10 cellular contexts compared by ENCODE assay signal in the genomic region with DNA sequence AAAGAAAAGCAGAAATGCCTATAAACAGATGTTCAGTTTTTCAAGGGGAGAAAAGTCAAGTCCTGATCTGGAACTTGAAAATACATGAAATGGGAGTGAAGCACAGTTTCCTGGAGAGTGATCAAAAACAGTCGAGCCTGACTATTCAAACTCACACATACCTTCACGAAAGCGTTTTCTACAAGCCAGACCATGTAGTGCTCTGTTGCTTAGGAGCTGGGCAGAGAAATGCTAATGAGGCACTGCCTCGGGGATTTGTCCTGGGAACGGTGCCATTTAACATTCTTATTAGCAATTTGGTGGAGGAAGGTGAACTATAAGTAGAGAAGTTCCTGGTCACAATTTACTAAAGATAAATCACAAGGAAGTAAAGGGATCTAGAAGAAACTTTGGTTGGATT. TPM values are rescaled to one million over a fixed set of nuclear protein-coding genes. Genes with fewer than 3 reads are reported as not detected.
DNase-seq lines count a peak whose midpoint lies in the region; ATAC-seq and TF ChIP-seq lines count a peak whose summit lies in the region.
"Had no signal": no experiment of that assay in that cellular context is flagged by ENCODE, and none has a peak within 500 bp of the region (broad histone marks: within the 10 kb centered on the region; RNA-seq: fewer than 3 reads in every experiment).

No MANE protein-coding gene starts in this region.

- no peak overlapping the region for H3K56ac ChIP-seq in IMR-90 (ENCODE audit: extremely low read depth, insufficient read depth, low read length)

- H2BK20ac ChIP-seq in IMR-90 (ENCODE audit: low read depth, low read length), result no peak overlapping the region

- no peak overlapping the region for H3K27ac ChIP-seq in A673 (ENCODE audit: low read depth, low read length, poor library complexity, severe bottlenecking)
- no peak overlapping the region for H3K27ac ChIP-seq in IMR-90 (ENCODE audit: insufficient read depth, low read length)
- H3K27ac ChIP-seq in endodermal cell (ENCODE audit: low read depth, low read length), result peak overlapping the region; percentile 74
- no peak overlapping the region for H3K27ac ChIP-seq in right lobe of liver

- no peak overlapping the region for H3K4me2 ChIP-seq in IMR-90 (ENCODE audit: low read depth, low read length)

- intact Hi-C loops in A673 (cut with micrococcal nuclease; ENCODE audit: unreplicated experiment) (no loop called here), IMR-90 (cut with micrococcal nuclease) (no loop called here), right lobe of liver (cut with DNase I) (no loop called here)

- H3K4me3 Mint-ChIP-seq in endodermal cell, result no peak overlapping the region
- no peak overlapping the region for H3K4me3 Mint-ChIP-seq in activated naive CD8-positive, alpha-beta T cell treated with anti-CD3 and anti-CD28 coated beads for 36 hours
- no peak overlapping the region for H3K4me3 Mint-ChIP-seq in T-helper 17 cell
- H3K4me3 Mint-ChIP-seq: CD8-positive, alpha-beta memory T cell; stimulated activated naive CD8-positive, alpha-beta T cell treated with anti-CD3 and anti-CD28 coated beads, Interleukin-15, amount 100 ng/mL, for 72 hours had no signal

- dilution Hi-C loops in IMR-90 (cut with HindIII; ENCODE audit: low sequenced_read_pairs, unreplicated experiment), result no loop called here

- no peak overlapping the region for H2BK120ac ChIP-seq in IMR-90 (ENCODE audit: low read depth, low read length)

- H3K27me3 Mint-ChIP-seq in endodermal cell (ENCODE audit: insufficient read depth), result no peaks in the 10 kb centered on the region
- peaks cover 21% of the 10 kb centered on the region for H3K27me3 Mint-ChIP-seq in activated naive CD8-positive, alpha-beta T cell treated with anti-CD3 and anti-CD28 coated beads for 36 hours
- peaks cover 18% of the 10 kb centered on the region for H3K27me3 Mint-ChIP-seq in T-helper 17 cell

- no peak overlapping the region for H2BK5ac ChIP-seq in IMR-90 (ENCODE audit: low read depth, low read length, poor library complexity, severe bottlenecking)

- no peak overlapping the region for H4K8ac ChIP-seq in IMR-90 (ENCODE audit: low read depth in 2 of 2, low read length in 2 of 2)

- H3K14ac ChIP-seq in IMR-90 (replicated peaks; ENCODE audit: low read depth, low read length), result no peak overlapping the region

- H3K27me3 ChIP-seq in A673 (replicated peaks; ENCODE audit: insufficient read depth, low read depth, low read length, poor library complexity) (no peaks in the 10 kb centered on the region), IMR-90 (ENCODE audit: control insufficient read depth, insufficient read depth, low read length) (no peaks in the 10 kb centered on the region), endodermal cell (ENCODE audit: control insufficient read depth, insufficient read depth, low read length, poor library complexity, severe bottlenecking) (no peaks in the 10 kb centered on the region), right lobe of liver (no peaks in the 10 kb centered on the region)

- TF ChIP-seq RAD21 in IMR-90 (IDR thresholded peaks at IDR 0.05; ENCODE audit: low read length), result no peak

- H3K4me1 ChIP-seq in A673 (ENCODE audit: insufficient read depth, low read length, poor library complexity, severe bottlenecking) (peaks cover 16% of the 10 kb centered on the region), IMR-90 (ENCODE audit: control insufficient read depth, insufficient read depth, low read length) (peaks cover 9% of the 10 kb centered on the region; the same call in 1 of the 2 replicates), endodermal cell (ENCODE audit: control insufficient read depth, insufficient read depth, low read length) (no peaks in the 10 kb centered on the region), right lobe of liver (peaks cover 0 to 41% (median 10%) of the 10 kb centered on the region in 4 donors)

- H4K91ac ChIP-seq in IMR-90 (ENCODE audit: insufficient read depth, low read depth, low read length), result no peak overlapping the region

- no peak overlapping the region for H2AFZ ChIP-seq in IMR-90 (replicated peaks; ENCODE audit: low read length, poor library complexity)

- no peak overlapping the region for H3K4ac ChIP-seq in IMR-90 (ENCODE audit: low read depth, low read length)

- CTCF ChIA-PET in A673 (lab: Charles Lee), result no interaction called here
- CTCF ChIA-PET in IMR-90 (lab: Yijun Ruan, JAX), result no interaction called here

- no peak overlapping the region for H3K23ac ChIP-seq in IMR-90 (ENCODE audit: low read depth, low read length)

- H3K18ac ChIP-seq in IMR-90 (ENCODE audit: low read depth, low read length), result no peak overlapping the region

- H3K9me1 ChIP-seq in IMR-90 (ENCODE audit: insufficient read depth, low read length), result no peaks in the 10 kb centered on the region

- H2BK15ac ChIP-seq in IMR-90 (ENCODE audit: low read depth, low read length), result no peak overlapping the region

- in situ Hi-C loops in IMR-90 (cut with MboI; ENCODE audit: low sequenced_read_pairs), result no loop called here

- H3K9ac ChIP-seq in IMR-90 (ENCODE audit: low read depth, low read length), result no peak overlapping the region
- H3K9ac ChIP-seq in endodermal cell (ENCODE audit: extremely low read depth, low read length, poor library complexity, severe bottlenecking), result no peak overlapping the region

- H3K27ac Mint-ChIP-seq in endodermal cell (peak overlapping the region; percentile 31), T-helper 17 cell (no peak overlapping the region)
- no peak overlapping the region for H3K27ac Mint-ChIP-seq in activated naive CD8-positive, alpha-beta T cell treated with anti-CD3 and anti-CD28 coated beads for 36 hours
- H3K27ac Mint-ChIP-seq: CD8-positive, alpha-beta memory T cell; stimulated activated naive CD8-positive, alpha-beta T cell treated with anti-CD3 and anti-CD28 coated beads, Interleukin-15, amount 100 ng/mL, for 72 hours had no signal

- H3K79me1 ChIP-seq in IMR-90 (ENCODE audit: low read depth in 1 of 2, low read length in 2 of 2), result peaks cover 17 to 23% of the 10 kb centered on the region in 2 experiments

- WGBS in IMR-90 (ENCODE audit: extremely low coverage in 2 of 2, insufficient read length in 1 of 2), 2 experiments, result no CpG with 5 or more reads among the region's 5 CpGs
- 42% methylated on average over 5 of the region's 5 CpGs; no CpG with 5 or more reads in 1 of the 2 experiments for whole genome bisulfite sequencing in endodermal cell (ENCODE audit: insufficient coverage in 1 of 2, insufficient read length in 1 of 2), 2 experiments
- 14% methylated on average over 5 of the region's 5 CpGs for WGBS in right lobe of liver (ENCODE audit: insufficient coverage, low coverage, low lambda C conversion rate, missing lambda C conversion rate)

- no peak overlapping the region for H2AK5ac ChIP-seq in IMR-90 (ENCODE audit: low read depth, low read length)

- no peak; the same call in 1 of the 2 replicates for ATAC-seq in IMR-90 (ENCODE audit: low read depth)
- ATAC-seq in right lobe of liver, result peak; percentile 35 to 51 (median 40)
- ATAC-seq in T-helper 17 cell, result no peak
- ATAC-seq: stimulated activated naive CD8-positive, alpha-beta T cell treated with anti-CD3 and anti-CD28 coated beads, Interleukin-15, amount 100 ng/mL, for 72 hours had no signal

- no peaks in the 10 kb centered on the region for H3K9me3 Mint-ChIP-seq in endodermal cell
- no peaks in the 10 kb centered on the region for H3K9me3 Mint-ChIP-seq in activated naive CD8-positive, alpha-beta T cell treated with anti-CD3 and anti-CD28 coated beads for 36 hours
- H3K9me3 Mint-ChIP-seq: stimulated activated naive CD8-positive, alpha-beta T cell treated with anti-CD3 and anti-CD28 coated beads, Interleukin-15, amount 100 ng/mL, for 72 hours had no signal

- H3K9me3 ChIP-seq in A673 (ENCODE audit: low read depth, low read length, poor library complexity, severe bottlenecking) (no peaks in the 10 kb centered on the region), IMR-90 (ENCODE audit: control insufficient read depth, insufficient read depth, low read length) (no peaks in the 10 kb centered on the region), endodermal cell (ENCODE audit: control insufficient read depth, low read length) (no peaks in the 10 kb centered on the region), right lobe of liver (no peaks in the 10 kb centered on the region), T-helper 17 cell (ENCODE audit: control insufficient read depth, low read length, poor library complexity, severe bottlenecking) (no peaks in the 10 kb centered on the region)

- BruUV-seq in A673 (replicated peaks; lab: Mats Ljungman, UMichigan) (no TSS peak), IMR-90 (replicated peaks; lab: Mats Ljungman, UMichigan) (no TSS peak)

- peak; percentile 65 for DNase-seq in A673 (ENCODE audit: low spot score)
- DNase-seq in IMR-90, result peak; percentile 46
- no peak for DNase-seq in endodermal cell
- DNase-seq in right lobe of liver, result no peak
- DNase-seq in activated naive CD8-positive, alpha-beta T cell treated with anti-CD3 and anti-CD28 coated beads for 36 hours, result no peak
- no peak for DNase-seq in NCI-H748 treated with DMSO at 0.1 percent for 48 hours (lab: John Stamatoyannopoulos, UW)
- no peak for DNase-seq in T-helper 17 cell
- DNase-seq in NK-92 treated with Interleukin-12 subunit alpha and Interleukin-12 subunit beta, amount 100 ng/mL, for 24 hours (lab: John Stamatoyannopoulos, UW), result no peak
- DNase-seq: CD8-positive, alpha-beta memory T cell; stimulated activated naive CD8-positive, alpha-beta T cell treated with anti-CD3 and anti-CD28 coated beads, Interleukin-15, amount 100 ng/mL, for 72 hours had no signal

- H4K5ac ChIP-seq in IMR-90 (ENCODE audit: low read depth, low read length), result no peak overlapping the region

- H3K4me1 Mint-ChIP-seq in endodermal cell, result peaks cover 31% of the 10 kb centered on the region
- no peaks in the 10 kb centered on the region for H3K4me1 Mint-ChIP-seq in activated naive CD8-positive, alpha-beta T cell treated with anti-CD3 and anti-CD28 coated beads for 36 hours
- no peaks in the 10 kb centered on the region for H3K4me1 Mint-ChIP-seq in T-helper 17 cell
- H3K4me1 Mint-ChIP-seq: CD8-positive, alpha-beta memory T cell; stimulated activated naive CD8-positive, alpha-beta T cell treated with anti-CD3 and anti-CD28 coated beads, Interleukin-15, amount 100 ng/mL, for 72 hours had no signal

- TF ChIP-seq POLR2A in IMR-90 (IDR thresholded peaks at IDR 0.05; ENCODE audit: low read depth, low read length), result no peak
- TF ChIP-seq POLR2A in right lobe of liver (IDR thresholded peaks at IDR 0.05), result no peak

- TF ChIP-seq CTCF in A673 (conservative IDR thresholded peaks at IDR 0.05; ENCODE audit: low read depth, low read length) (no peak), IMR-90 (conservative IDR thresholded peaks at IDR 0.05; ENCODE audit: low read depth, low read length) (no peak), endodermal cell (conservative IDR thresholded peaks at IDR 0.05) (no peak), right lobe of liver (IDR thresholded peaks at IDR 0.05) (no peak)

- H3K4me3 ChIP-seq in A673 (ENCODE audit: low read depth, low read length, poor library complexity, severe bottlenecking) (no peak overlapping the region), IMR-90 (ENCODE audit: insufficient read depth, low read depth, low read length) (no peak overlapping the region), endodermal cell (ENCODE audit: low read length) (no peak overlapping the region), right lobe of liver (no peak overlapping the region)

- peaks cover 4% of the 10 kb centered on the region for H3K36me3 ChIP-seq in A673 (ENCODE audit: insufficient read depth, low read length, poor library complexity, severe bottlenecking)
- peaks cover 3% of the 10 kb centered on the region; the same call in 1 of the 2 replicates for H3K36me3 ChIP-seq in IMR-90 (ENCODE audit: control insufficient read depth, insufficient read depth, low read length)
- peaks cover 4% of the 10 kb centered on the region for H3K36me3 ChIP-seq in endodermal cell (ENCODE audit: control insufficient read depth, insufficient read depth, low read length)
- peaks cover 0 to 20% (median 2%) of the 10 kb centered on the region in 4 donors for H3K36me3 ChIP-seq in right lobe of liver

- POLR2A ChIA-PET in A673 (lab: Charles Lee; ENCODE audit: low non-redundant PET), result interaction anchor here (0.6 kb wide), 1 partner anchor 15 kb away, joined by 3 read pairs; no protein-coding TSS in a partner anchor
- POLR2A ChIA-PET in IMR-90 (lab: Charles Lee; ENCODE audit: unreplicated experiment), result no interaction called here

- H4K20me1 ChIP-seq in IMR-90 (ENCODE audit: insufficient read depth, low read length), result no peaks in the 10 kb centered on the region; the same call in 1 of the 2 replicates

- H3K36me3 Mint-ChIP-seq in endodermal cell (ENCODE audit: low read depth), result peaks cover 6% of the 10 kb centered on the region
- H3K36me3 Mint-ChIP-seq in activated naive CD8-positive, alpha-beta T cell treated with anti-CD3 and anti-CD28 coated beads for 36 hours, result no peaks in the 10 kb centered on the region
- H3K36me3 Mint-ChIP-seq in T-helper 17 cell (ENCODE audit: low read depth), result no peaks in the 10 kb centered on the region
- H3K36me3 Mint-ChIP-seq: CD8-positive, alpha-beta memory T cell had no signal

- no peak overlapping the region for H2AK9ac ChIP-seq in IMR-90 (replicated peaks; ENCODE audit: low read depth, low read length, poor library complexity)

RNA-seq across cellular contexts. Expression of gene NHSL1, which starts 5.9 kb away (rescaled TPM):
- total RNA-seq in A673 (2021) (29.5 and 33.1 TPM in 2 replicates), IMR-90 (2012; rRNA removed) (6.9 and 7.2 TPM in 2 replicates), endodermal cell (10 to 100 TPM; 16.3 to 17.5 TPM), right lobe of liver (10 to 100 TPM; 19.8 to 54.2 (median 28.5) TPM), T-helper 17 cell (1 to 10 TPM in 1 of 2 donors, under 1 TPM in 1; 0.86 to 1.0 TPM)
- 5.6 and 6.0 TPM in 2 replicates for polyA plus RNA-seq in IMR-90 (2012; rRNA removed)
- 1.7 and 2.4 TPM in 2 replicates for polyA plus RNA-seq in IMR-90 (2012; cell fraction: cytosol; rRNA removed)
- polyA plus RNA-seq in IMR-90 (2012; cell fraction: nucleus; rRNA removed; ENCODE audit: low replicate concordance), result 3.7 and 6.6 TPM in 2 replicates
- polyA plus RNA-seq in endodermal cell (2013, experiment 1 of 2), result 37.8 TPM
- polyA plus RNA-seq in endodermal cell (2013, experiment 2 of 2), result 25.3 TPM
- total RNA-seq in activated naive CD8-positive, alpha-beta T cell treated with anti-CD3 and anti-CD28 coated beads for 36 hours, result under 1 TPM; 0.68 to 0.76 TPM
- polyA plus RNA-seq: CD8-positive, alpha-beta memory T cell had no signal

Comparison
In these comparisons a context has a peak if more than half of its experiments do, and no peak if none do; other contexts are left out.
1. DNase-seq: peak in A673 (single experiment) and IMR-90 (single experiment); none in endodermal cell (single experiment), right lobe of liver (0 of 3), activated naive CD8-positive, alpha-beta T cell treated with anti-CD3 and anti-CD28 coated beads for 36 hours (single experiment), NCI-H748 treated with DMSO at 0.1 percent for 48 hours (single experiment), T-helper 17 cell (0 of 3) and NK-92 treated with Interleukin-12 subunit alpha and Interleukin-12 subunit beta, amount 100 ng/mL, for 24 hours (single experiment).
2. ATAC-seq: peak in right lobe of liver (4 of 4); none in IMR-90 (single experiment) and T-helper 17 cell (single experiment).